8 cellular contexts compared by ENCODE assay signal in genomic region chr17:76267581-76268001, GRCh38. TPM values are rescaled to one million over a fixed set of nuclear protein-coding genes. Genes with fewer than 3 reads are reported as not detected.
DNase-seq lines count a peak whose midpoint lies in the region; ATAC-seq, FAIRE-seq and TF ChIP-seq lines count a peak whose summit lies in the region.
"Not testable (repeated sequence)": the region's sequence is repeated elsewhere in the genome, so short reads cannot be mapped to it uniquely, and the experiment has no call there.

No MANE protein-coding gene starts in this region.

- peak overlapping the region; percentile 95 for H3K4me3 ChIP-seq in CD4-positive, CD25-positive, alpha-beta regulatory T cell (ENCODE audit: low read depth, low read length)
- H3K4me3 ChIP-seq in IMR-90 (ENCODE audit: insufficient read depth, low read depth, low read length): not testable (repeated sequence)
- H3K4me3 ChIP-seq in dorsolateral prefrontal cortex: peak overlapping the region in 27 of 59 donors; percentile 1 to 98 (median 48)
- peak overlapping the region in 2 of 3 experiments; percentile 48 to 70 for H3K4me3 ChIP-seq in keratinocyte (ENCODE audit: control insufficient read depth in 2 of 3, extremely low read depth in 1 of 3, insufficient read depth in 2 of 3, low read depth in 1 of 3, low read length in 3 of 3)

- H3K56ac ChIP-seq in IMR-90 (ENCODE audit: extremely low read depth, insufficient read depth, low read length): peak overlapping the region; percentile 14; the same call in 1 of the 2 replicates

- not testable (repeated sequence) for H3K9me3 ChIP-seq in CD4-positive, CD25-positive, alpha-beta regulatory T cell (ENCODE audit: control insufficient read depth in 2 of 2, low read length in 2 of 2); IMR-90 (ENCODE audit: control insufficient read depth, insufficient read depth, low read length); keratinocyte (ENCODE audit: control insufficient read depth, low read depth, low read length)

- not testable (repeated sequence) for H3K4me2 ChIP-seq in IMR-90 (ENCODE audit: low read depth, low read length)
- peak overlapping the region; percentile 89 for H3K4me2 ChIP-seq in keratinocyte (ENCODE audit: control insufficient read depth, extremely low read depth, insufficient read depth, low read depth, low read length)

- ATAC-seq in CD4-positive, CD25-positive, alpha-beta regulatory T cell (ENCODE audit: low read depth in 2 of 2); IMR-90 (ENCODE audit: low read depth); stimulated activated naive CD8-positive, alpha-beta T cell treated with anti-CD3 and anti-CD28 coated beads, Interleukin-15, Interleukin-2, amounts not matched to agents 100 U/mL and 50 U/mL, for 24 hours: not testable (repeated sequence)

- not testable (repeated sequence) for H3K9ac ChIP-seq in IMR-90 (ENCODE audit: low read depth, low read length)
- peak overlapping the region; percentile 83 for H3K9ac ChIP-seq in keratinocyte (ENCODE audit: control insufficient read depth, extremely low read depth, insufficient read depth, low read length)

- H3K4me3 Mint-ChIP-seq in CD4-positive, CD25-positive, alpha-beta regulatory T cell: peak overlapping the region; percentile 91 to 97 (median 94)
- H3K4me3 Mint-ChIP-seq in T-helper 2 cell treated with Interferon-gamma antibody and Interleukin-4, amounts not matched to agents 5 μg/mL and 100 μg/mL, for 36 hours: peak overlapping the region; percentile 94
- peak overlapping the region; percentile 87 for H3K4me3 Mint-ChIP-seq in neural crest cell

- not testable (repeated sequence) for H2BK120ac ChIP-seq in IMR-90 (ENCODE audit: low read depth, low read length)

- not testable (repeated sequence) for H3K9me1 ChIP-seq in IMR-90 (ENCODE audit: insufficient read depth, low read length); keratinocyte (ENCODE audit: control insufficient read depth, extremely low read depth, insufficient read depth, low read length)

- in situ Hi-C loops in IMR-90 (cut with MboI; ENCODE audit: low sequenced_read_pairs): not testable (repeated sequence)

- peaks cover 75% of the 10 kb centered on the region for H3K4me1 ChIP-seq in CD4-positive, CD25-positive, alpha-beta regulatory T cell (ENCODE audit: control insufficient read depth, insufficient read depth, low read length, poor library complexity, severe bottlenecking)
- H3K4me1 ChIP-seq in IMR-90 (ENCODE audit: control insufficient read depth, insufficient read depth, low read length): not testable (repeated sequence)
- H3K4me1 ChIP-seq in keratinocyte (ENCODE audit: control insufficient read depth, extremely low read depth, insufficient read depth, low read length): peaks cover 58% of the 10 kb centered on the region

- peak overlapping the region; percentile 1; the same call in 1 of the 2 replicates for H2AK5ac ChIP-seq in IMR-90 (ENCODE audit: low read depth, low read length)

- TF ChIP-seq POLR2A in IMR-90 (IDR thresholded peaks at IDR 0.05; ENCODE audit: low read depth, low read length): not testable (repeated sequence)

- H3K27me3 Mint-ChIP-seq in CD4-positive, CD25-positive, alpha-beta regulatory T cell; T-helper 2 cell treated with Interferon-gamma antibody and Interleukin-4, amounts not matched to agents 5 μg/mL and 100 μg/mL, for 36 hours (ENCODE audit: low read depth); neural crest cell (ENCODE audit: low read depth): not testable (repeated sequence)

- H3K27ac Mint-ChIP-seq in CD4-positive, CD25-positive, alpha-beta regulatory T cell: peak overlapping the region; percentile 94 to 96 (median 95)
- H3K27ac Mint-ChIP-seq in T-helper 2 cell treated with Interferon-gamma antibody and Interleukin-4, amounts not matched to agents 5 μg/mL and 100 μg/mL, for 36 hours: peak overlapping the region; percentile 95
- H3K27ac Mint-ChIP-seq in neural crest cell (ENCODE audit: unreplicated experiment): peak overlapping the region; percentile 62

- peaks cover 32 to 67% of the 10 kb centered on the region in 2 experiments for H3K79me1 ChIP-seq in IMR-90 (ENCODE audit: low read depth in 1 of 2, low read length in 2 of 2)

- dilution Hi-C loops in IMR-90 (cut with HindIII; ENCODE audit: low sequenced_read_pairs, unreplicated experiment); keratinocyte (cut with MboI; ENCODE audit: extremely low pct_ligation_motif_present, low sequenced_read_pairs): not testable (repeated sequence)

- H4K20me1 ChIP-seq in IMR-90 (ENCODE audit: insufficient read depth, low read length); keratinocyte (ENCODE audit: control insufficient read depth, extremely low read depth, insufficient read depth, low read length): not testable (repeated sequence)

- BruUV-seq in IMR-90 (replicated peaks; lab: Mats Ljungman, UMichigan): TSS peak; percentile 39

- H3K9me3 Mint-ChIP-seq in CD4-positive, CD25-positive, alpha-beta regulatory T cell; T-helper 2 cell treated with Interferon-gamma antibody and Interleukin-4, amounts not matched to agents 5 μg/mL and 100 μg/mL, for 36 hours; neural crest cell: not testable (repeated sequence)

- not testable (repeated sequence) for FAIRE-seq in keratinocyte (lab: Jason Lieb, UNC)

- peak in 1 of 3 donors; percentile 36 for DNase-seq in CD4-positive, CD25-positive, alpha-beta regulatory T cell
- not testable (repeated sequence) for DNase-seq in IMR-90; T-helper 2 cell treated with Interferon-gamma antibody and Interleukin-4, amounts not matched to agents 5 μg/mL and 100 μg/mL, for 36 hours (ENCODE audit: low spot score); dorsolateral prefrontal cortex; keratinocyte (ENCODE audit: low read depth, low spot score); neural crest cell (ENCODE audit: low read depth, low spot score)
- peak; percentile 43 for DNase-seq in activated naive CD4-positive, alpha-beta T cell treated with anti-CD3 and anti-CD28 coated beads, Interleukin-2, amount 50 U/mL, for 16 hours
- peak; percentile 38 for DNase-seq in stimulated activated naive CD8-positive, alpha-beta T cell treated with anti-CD3 and anti-CD28 coated beads, Interleukin-15, Interleukin-2, amounts not matched to agents 100 U/mL and 50 U/mL, for 24 hours

- not testable (repeated sequence) for H2BK15ac ChIP-seq in IMR-90 (ENCODE audit: low read depth, low read length)

- H3K14ac ChIP-seq in IMR-90 (replicated peaks; ENCODE audit: low read depth, low read length): not testable (repeated sequence)

- TF ChIP-seq RAD21 in IMR-90 (IDR thresholded peaks at IDR 0.05; ENCODE audit: low read length): not testable (repeated sequence)

- H3K79me2 ChIP-seq in keratinocyte (ENCODE audit: control insufficient read depth, insufficient read depth, low read length): peaks cover 22% of the 10 kb centered on the region

- H3K4me1 Mint-ChIP-seq in CD4-positive, CD25-positive, alpha-beta regulatory T cell: peaks cover 11 to 71% (median 38%) of the 10 kb centered on the region in 4 donors
- H3K4me1 Mint-ChIP-seq in T-helper 2 cell treated with Interferon-gamma antibody and Interleukin-4, amounts not matched to agents 5 μg/mL and 100 μg/mL, for 36 hours (ENCODE audit: low read depth): peaks cover 47% of the 10 kb centered on the region
- H3K4me1 Mint-ChIP-seq in neural crest cell: peaks cover 43% of the 10 kb centered on the region

- WGBS in IMR-90 (ENCODE audit: extremely low coverage in 2 of 2, insufficient read length in 1 of 2), 2 experiments: 100% methylated on average over 5 of the region's 13 CpGs; no CpG with 5 or more reads in 1 of the 2 experiments

- H4K91ac ChIP-seq in IMR-90 (ENCODE audit: insufficient read depth, low read depth, low read length): not testable (repeated sequence)

- H3K4ac ChIP-seq in IMR-90 (ENCODE audit: low read depth, low read length): not testable (repeated sequence)

- H3K18ac ChIP-seq in IMR-90 (ENCODE audit: low read depth, low read length): not testable (repeated sequence)

- CTCF ChIA-PET in IMR-90 (lab: Yijun Ruan, JAX): not testable (repeated sequence)

- not testable (repeated sequence) for H3K23ac ChIP-seq in IMR-90 (ENCODE audit: low read depth, low read length)

- not testable (repeated sequence) for H2AFZ ChIP-seq in IMR-90 (replicated peaks; ENCODE audit: low read length, poor library complexity); keratinocyte (ENCODE audit: control insufficient read depth, low read length)

- POLR2A ChIA-PET in IMR-90 (lab: Charles Lee; ENCODE audit: unreplicated experiment): interaction anchor here (0.5 kb wide), 3 partner anchors 51 to 292 kb away, joined by 3 to 5 read pairs (median 3); no protein-coding TSS in a partner anchor

- not testable (repeated sequence) for TF ChIP-seq CTCF in IMR-90 (conservative IDR thresholded peaks at IDR 0.05; ENCODE audit: low read depth, low read length); dorsolateral prefrontal cortex (IDR thresholded peaks at IDR 0.05 in 54 of 56, conservative IDR thresholded peaks at IDR 0.05 in 2 of 56; ENCODE audit: low read depth in 1 of 56, partially characterized antibody in 56 of 56); keratinocyte (optimal IDR thresholded peaks at IDR 0.05 in 1 of 3, IDR thresholded peaks at IDR 0.05 in 1 of 3, conservative IDR thresholded peaks at IDR 0.05 in 1 of 3; ENCODE audit: extremely low read depth in 1 of 3, insufficient read depth in 2 of 3, low read length in 3 of 3); neural crest cell (conservative IDR thresholded peaks at IDR 0.05)

- not testable (repeated sequence) for H2AK9ac ChIP-seq in IMR-90 (replicated peaks; ENCODE audit: low read depth, low read length, poor library complexity)

- not testable (repeated sequence) for H4K5ac ChIP-seq in IMR-90 (ENCODE audit: low read depth, low read length)

- H3K27ac ChIP-seq in CD4-positive, CD25-positive, alpha-beta regulatory T cell (ENCODE audit: insufficient read depth, low read length, poor library complexity, severe bottlenecking): peak overlapping the region; percentile 91
- H3K27ac ChIP-seq in IMR-90 (ENCODE audit: insufficient read depth, low read length): not testable (repeated sequence)
- peak overlapping the region in 58 of 59 donors; percentile 11 to 96 (median 86) for H3K27ac ChIP-seq in dorsolateral prefrontal cortex
- peak overlapping the region; percentile 90 for H3K27ac ChIP-seq in keratinocyte (ENCODE audit: control insufficient read depth, insufficient read depth, low read length)

- H3K36me3 ChIP-seq in CD4-positive, CD25-positive, alpha-beta regulatory T cell (ENCODE audit: control insufficient read depth, insufficient read depth, low read length): peaks cover 11% of the 10 kb centered on the region
- H3K36me3 ChIP-seq in IMR-90 (ENCODE audit: control insufficient read depth, insufficient read depth, low read length): not testable (repeated sequence)
- H3K36me3 ChIP-seq in keratinocyte (ENCODE audit: control insufficient read depth in 2 of 2, extremely low read depth in 1 of 2, insufficient read depth in 2 of 2, low read length in 2 of 2): peaks cover 6 to 12% of the 10 kb centered on the region in 2 experiments

- not testable (repeated sequence) for H2BK20ac ChIP-seq in IMR-90 (ENCODE audit: low read depth, low read length)

- intact Hi-C loops in IMR-90 (cut with micrococcal nuclease): loop anchor here (5.0 kb wide), 1 partner anchor 130 kb away; no protein-coding TSS in a partner anchor
- intact Hi-C loops in dorsolateral prefrontal cortex (cut with DNase I): loop anchor here in 1 of 2 donors (5.0 kb wide), 1 partner anchor 100 kb away; no protein-coding TSS in a partner anchor

- not testable (repeated sequence) for H3K36me3 Mint-ChIP-seq in CD4-positive, CD25-positive, alpha-beta regulatory T cell; neural crest cell (ENCODE audit: low read depth)
- peaks cover 47% of the 10 kb centered on the region for H3K36me3 Mint-ChIP-seq in T-helper 2 cell treated with Interferon-gamma antibody and Interleukin-4, amounts not matched to agents 5 μg/mL and 100 μg/mL, for 36 hours (ENCODE audit: low read depth)

- H3K27me3 ChIP-seq in CD4-positive, CD25-positive, alpha-beta regulatory T cell (ENCODE audit: control insufficient read depth, insufficient read depth, low read length); IMR-90 (ENCODE audit: control insufficient read depth, insufficient read depth, low read length); dorsolateral prefrontal cortex; keratinocyte (ENCODE audit: control insufficient read depth, extremely low read depth, insufficient read depth, low read length): not testable (repeated sequence)

- peak overlapping the region; percentile 12 for H2BK5ac ChIP-seq in IMR-90 (ENCODE audit: low read depth, low read length, poor library complexity, severe bottlenecking)

- H4K8ac ChIP-seq in IMR-90 (ENCODE audit: low read depth in 2 of 2, low read length in 2 of 2): peak overlapping the region in 1 of 2 experiments; percentile 74; a peak in 1 of 4 replicates

RNA-seq across cellular contexts. Expression of gene UBALD2, which starts 2.4 kb away (rescaled TPM):
- 247 TPM for total RNA-seq in CD4-positive, CD25-positive, alpha-beta regulatory T cell
- 1 to 10 TPM; 3.9 to 9.2 (median 7.3) TPM for polyA plus RNA-seq in CD4-positive, CD25-positive, alpha-beta regulatory T cell
- total RNA-seq in IMR-90 (2012; rRNA removed) (0.90 and 1.4 TPM in 2 replicates), dorsolateral prefrontal cortex (10 to 100 TPM; 23.4 to 76.2 (median 37.1) TPM), neural crest cell (18.8 and 21.5 TPM in 2 replicates)
- polyA plus RNA-seq in IMR-90 (2012; rRNA removed) (12.1 and 19.9 TPM in 2 replicates), keratinocyte (9.4 to 33.9 TPM (median 28.7 TPM) in 3 replicates)
- polyA plus RNA-seq in IMR-90 (2012; cell fraction: cytosol; rRNA removed): 11.6 and 33.1 TPM in 2 replicates
- 14.2 and 21.7 TPM in 2 replicates for polyA plus RNA-seq in IMR-90 (2012; cell fraction: nucleus; rRNA removed; ENCODE audit: low replicate concordance)
- polyA plus RNA-seq in keratinocyte (2011; ENCODE audit: low read depth): 6.8 TPM
- 11.8 and 17.0 TPM in 2 replicates for polyA plus RNA-seq in keratinocyte (2011; cell fraction: cytosol; rRNA removed)
- polyA plus RNA-seq in keratinocyte (2011; cell fraction: nucleus; rRNA removed): 7.4 and 8.5 TPM in 2 replicates
- 23.6 and 57.0 TPM in 2 replicates for polyA plus RNA-seq in keratinocyte (2012; ENCODE audit: low replicate concordance)
- 5.9 to 16.6 TPM (median 8.9 TPM) in 3 replicates for polyA minus RNA-seq in keratinocyte
- polyA minus RNA-seq in keratinocyte (2011; cell fraction: cytosol; rRNA and poly(A)+ RNA removed): 31.7 TPM
- 5.0 and 8.5 TPM in 2 replicates for polyA minus RNA-seq in keratinocyte (2011; cell fraction: nucleus; rRNA and poly(A)+ RNA removed)

RNA-seq across cellular contexts. Expression of gene RNF157, which starts 27.3 kb away (rescaled TPM):
- 17.7 TPM for total RNA-seq in CD4-positive, CD25-positive, alpha-beta regulatory T cell
- 1 to 10 TPM; 3.3 to 5.6 (median 4.3) TPM for polyA plus RNA-seq in CD4-positive, CD25-positive, alpha-beta regulatory T cell
- total RNA-seq in IMR-90 (2012; rRNA removed) (0.54 and 0.83 TPM in 2 replicates), dorsolateral prefrontal cortex (100 to 1,000 TPM in 116 of 120 experiments, 10 to 100 TPM in 4; 66.1 to 191 (median 137) TPM), neural crest cell (50.4 and 54.0 TPM in 2 replicates)
- polyA plus RNA-seq in IMR-90 (2012; rRNA removed) (1.1 and 1.3 TPM in 2 replicates), keratinocyte (not detected in 3 replicates)
- polyA plus RNA-seq in IMR-90 (2012; cell fraction: cytosol; rRNA removed): 0.56 and 0.93 TPM in 2 replicates
- polyA plus RNA-seq in IMR-90 (2012; cell fraction: nucleus; rRNA removed; ENCODE audit: low replicate concordance): 0.74 and 1.1 TPM in 2 replicates
- not detected for polyA plus RNA-seq in keratinocyte (2011; ENCODE audit: low read depth)
- not detected in 2 replicates for polyA plus RNA-seq in keratinocyte (2011; cell fraction: cytosol; rRNA removed)
- polyA plus RNA-seq in keratinocyte (2011; cell fraction: nucleus; rRNA removed): not detected in 2 replicates
- not detected in 2 replicates for polyA plus RNA-seq in keratinocyte (2012; ENCODE audit: low replicate concordance)
- not detected in 3 replicates for polyA minus RNA-seq in keratinocyte
- not detected for polyA minus RNA-seq in keratinocyte (2011; cell fraction: cytosol; rRNA and poly(A)+ RNA removed)
- polyA minus RNA-seq in keratinocyte (2011; cell fraction: nucleus; rRNA and poly(A)+ RNA removed): not detected in 2 replicates

RNA-seq across cellular contexts. Expression of gene QRICH2, which starts 40.5 kb away (rescaled TPM):
- total RNA-seq in CD4-positive, CD25-positive, alpha-beta regulatory T cell: 2.2 TPM
- under 1 TPM in 1 of 4 donors, not detected in 3; 0.50 TPM for polyA plus RNA-seq in CD4-positive, CD25-positive, alpha-beta regulatory T cell
- 3.9 and 4.8 TPM in 2 replicates for total RNA-seq in IMR-90 (2012; rRNA removed)
- 4.3 and 4.7 TPM in 2 replicates for polyA plus RNA-seq in IMR-90 (2012; rRNA removed)
- polyA plus RNA-seq in IMR-90 (2012; cell fraction: cytosol; rRNA removed): 1.5 and 2.8 TPM in 2 replicates
- polyA plus RNA-seq in IMR-90 (2012; cell fraction: nucleus; rRNA removed; ENCODE audit: low replicate concordance): 30.2 and 57.3 TPM in 2 replicates
- total RNA-seq in dorsolateral prefrontal cortex: 10 to 100 TPM in 81 of 120 experiments, 1 to 10 TPM in 39; 4.3 to 28.6 (median 11.3) TPM
- 1.1 to 4.8 TPM (median 1.6 TPM) in 3 replicates for polyA plus RNA-seq in keratinocyte
- polyA plus RNA-seq in keratinocyte (2011; ENCODE audit: low read depth): 2.3 TPM
- polyA plus RNA-seq in keratinocyte (2011; cell fraction: cytosol; rRNA removed): 0.62 and 1.3 TPM in 2 replicates
- polyA plus RNA-seq in keratinocyte (2011; cell fraction: nucleus; rRNA removed): 11.1 and 14.7 TPM in 2 replicates
- polyA plus RNA-seq in keratinocyte (2012; ENCODE audit: low replicate concordance): 1.3 and 2.2 TPM in 2 replicates
- polyA minus RNA-seq in keratinocyte: 1.7 to 11.3 TPM (median 9.9 TPM) in 3 replicates
- 2.1 TPM for polyA minus RNA-seq in keratinocyte (2011; cell fraction: cytosol; rRNA and poly(A)+ RNA removed)
- polyA minus RNA-seq in keratinocyte (2011; cell fraction: nucleus; rRNA and poly(A)+ RNA removed): 5.6 and 9.3 TPM in 2 replicates
- 10.6 and 12.3 TPM in 2 replicates for total RNA-seq in neural crest cell

Comparison
In these comparisons a context has a peak if more than half of its experiments do, and no peak if none do; other contexts are left out.
1. RNA of gene RNF157, which starts 27.3 kb away (total RNA-seq): 66.1 to 191 TPM in dorsolateral prefrontal cortex, 50.4 to 54.0 TPM in neural crest cell and 17.7 TPM in CD4-positive, CD25-positive, alpha-beta regulatory T cell (single experiment); 0.54 to 0.83 TPM in IMR-90; every median in the first group is over 10 times any median in the second.
2. Peak in every context shown above with its lines, with median percentiles within 50 percentile points of each other: H3K27ac Mint-ChIP-seq and H3K4me3 Mint-ChIP-seq.